In genomic region chr6:35687658-35688604, GRCh38 we compare ENCODE assay signal across 8 cellular contexts. TPM values are rescaled to one million over a fixed set of nuclear protein-coding genes. Genes with fewer than 3 reads are reported as not detected.
DNase-seq lines count a peak whose midpoint lies in the region; TF ChIP-seq lines count a peak whose summit lies in the region.

No MANE protein-coding gene starts in this region.

- H3K9me3 ChIP-seq in MG63 = no peaks in the 10 kb centered on the region
- no peaks in the 10 kb centered on the region for H3K9me3 ChIP-seq in WERI-Rb-1 (ENCODE audit: severe bottlenecking)

- H3K27ac ChIP-seq in WERI-Rb-1 = peak overlapping the region; percentile 83
- peak overlapping the region; percentile 68 for H3K27ac ChIP-seq in layer of hippocampus (ENCODE audit: low read depth, low read length)

- H3K27me3 ChIP-seq in MG63 (no peaks in the 10 kb centered on the region), WERI-Rb-1 (ENCODE audit: insufficient read depth, low read depth, severe bottlenecking) (no peaks in the 10 kb centered on the region), layer of hippocampus (ENCODE audit: control insufficient read depth, insufficient read depth, low read length) (no peaks in the 10 kb centered on the region)

- H3K36me3 ChIP-seq in MG63 (no peaks in the 10 kb centered on the region), WERI-Rb-1 (peaks cover 13% of the 10 kb centered on the region)

- no peak for TF ChIP-seq CTCF in GM10248 (IDR thresholded peaks at IDR 0.05; ENCODE audit: control extremely low read depth, extremely low read depth, low read depth, missing control alignments)
- 0 out of 2 replicates have a peak, but pooled peaks have one; percentile 19 for TF ChIP-seq CTCF in WERI-Rb-1 (IDR thresholded peaks at IDR 0.05; ENCODE audit: low read depth, low read length)

- H3K4me3 ChIP-seq in MG63 (peak overlapping the region; percentile 64), WERI-Rb-1 (ENCODE audit: low read depth, low read length) (peak overlapping the region; percentile 53)

- CTCF ChIA-PET in GM10248 (lab: Yijun Ruan, JAX) = interaction anchor here (0.7 to 2.1 kb wide), 6 partner anchors 11 to 115 kb away, joined by 3 to 10 read pairs (median 4); partner anchors contain the start of gene ARMC12

- peak; percentile 53 for DNase-seq in GM10248 (ENCODE audit: extremely low spot score)
- peak; percentile 45 for DNase-seq in HCEC 1CT
- DNase-seq in MG63 = peak; percentile 46
- DNase-seq in WERI-Rb-1 = peak; percentile 79
- DNase-seq in central memory CD4-positive, alpha-beta T cell = peak; percentile 45
- peak in 3 of 4 experiments; percentile 17 to 39 (median 35) for DNase-seq in stimulated activated CD4-positive, alpha-beta T cell treated with anti-CD3 and anti-CD28 coated beads, Interleukin-1b, Interleukin-23, amount 100 ng/mL, for 24 hours (ENCODE audit: low read depth in 4 of 4, low spot score in 1 of 4)
- DNase-seq in T1000 (lab: John Stamatoyannopoulos, UW) = no peak

- POLR2A ChIA-PET in GM10248 (lab: Yijun Ruan, JAX) = no interaction called here

RNA-seq across cellular contexts. Expression of gene FKBP5, which starts 0.8 kb away (rescaled TPM):
- total RNA-seq in MG63 (2014; rRNA removed; shearing (Covaris generic); ENCODE audit: low replicate concordance) = 9.4 and 10.3 TPM in 2 replicates

RNA-seq across cellular contexts. Expression of gene ARMC12, which starts 48.9 kb away (rescaled TPM):
- total RNA-seq in MG63 (2014; rRNA removed; shearing (Covaris generic); ENCODE audit: low replicate concordance) = not detected in 2 replicates
